In genomic region chr16:85583491-85584181, GRCh38 we compare ENCODE assay signal across 11 cellular contexts. TPM values are rescaled to one million over a fixed set of nuclear protein-coding genes. Genes with fewer than 3 reads are reported as not detected.
DNase-seq lines count a peak whose midpoint lies in the region; ATAC-seq, FAIRE-seq and TF ChIP-seq lines count a peak whose summit lies in the region.
"Had no signal": no experiment of that assay in that cellular context is flagged by ENCODE, and none has a peak within 500 bp of the region (broad histone marks: within the 10 kb centered on the region; RNA-seq: fewer than 3 reads in every experiment).

No MANE protein-coding gene starts in this region.

- H3K27ac ChIP-seq in astrocyte (ENCODE audit: low read depth, low read length), result peak overlapping the region; percentile 69
- H3K27ac ChIP-seq: pancreas had no signal

- H3K36me3 ChIP-seq in astrocyte (ENCODE audit: insufficient read depth, low read length), result no peaks in the 10 kb centered on the region
- H3K36me3 ChIP-seq: pancreas had no signal

- H4K20me1 ChIP-seq in astrocyte (ENCODE audit: insufficient read depth, low read length), result peaks cover 87% of the 10 kb centered on the region

- H3K9ac ChIP-seq in astrocyte (ENCODE audit: low read length), result peak overlapping the region; percentile 67

- H3K4me1 Mint-ChIP-seq in astrocyte (ENCODE audit: low read depth, unreplicated experiment) (peaks cover 25% of the 10 kb centered on the region), mesothelial cell of epicardium (peaks cover 73% of the 10 kb centered on the region)

- H3K27me3 ChIP-seq in astrocyte (ENCODE audit: insufficient read depth, low read length), result no peaks in the 10 kb centered on the region
- H3K27me3 ChIP-seq: pancreas had no signal

- peak overlapping the region; percentile 79 for H3K27ac Mint-ChIP-seq in astrocyte (ENCODE audit: unreplicated experiment)
- H3K27ac Mint-ChIP-seq in mesothelial cell of epicardium, result peak overlapping the region; percentile 78

- H3K9me3 ChIP-seq in astrocyte (ENCODE audit: insufficient read depth, low read depth, low read length), result no peaks in the 10 kb centered on the region
- H3K9me3 ChIP-seq: pancreas had no signal

- peak; percentile 43 for FAIRE-seq in astrocyte (lab: Jason Lieb, UNC)
- FAIRE-seq: endothelial cell of umbilical vein, pancreas had no signal

- H3K27me3 Mint-ChIP-seq in astrocyte (ENCODE audit: low read depth, unreplicated experiment) (peaks cover 4% of the 10 kb centered on the region), mesothelial cell of epicardium (ENCODE audit: low read depth) (no peaks in the 10 kb centered on the region)

- H3K36me3 Mint-ChIP-seq in astrocyte (ENCODE audit: low read depth, unreplicated experiment) (no peaks in the 10 kb centered on the region), mesothelial cell of epicardium (peaks cover 2% of the 10 kb centered on the region)

- H3K4me3 ChIP-seq in astrocyte (ENCODE audit: insufficient read depth, low read depth, low read length), result no peak overlapping the region
- H3K4me3 ChIP-seq: pancreas had no signal

- H3K4me2 ChIP-seq in astrocyte (ENCODE audit: low read length), result peak overlapping the region; percentile 75

- H3K4me3 Mint-ChIP-seq in astrocyte (ENCODE audit: unreplicated experiment) (no peak overlapping the region), mesothelial cell of epicardium (peak overlapping the region; percentile 8)

- H3K79me2 ChIP-seq in astrocyte (ENCODE audit: insufficient read depth, low read length), result peaks cover 22% of the 10 kb centered on the region

- no peak for ATAC-seq in HG02610 (IDR thresholded peaks at IDR 0.05; ENCODE audit: unreplicated experiment)
- ATAC-seq in HG02588 (IDR thresholded peaks at IDR 0.05; ENCODE audit: unreplicated experiment), result no peak
- ATAC-seq: pancreas had no signal

- TF ChIP-seq CTCF in AG09319 (IDR thresholded peaks at IDR 0.05; ENCODE audit: low read depth, low read length) (no peak), astrocyte (IDR thresholded peaks at IDR 0.05; ENCODE audit: insufficient read depth, low read depth, low read length) (no peak), mesothelial cell of epicardium (IDR thresholded peaks at IDR 0.05; ENCODE audit: unreplicated experiment) (no peak)

- H3K9me3 Mint-ChIP-seq in astrocyte (ENCODE audit: unreplicated experiment) (peaks cover 3% of the 10 kb centered on the region), mesothelial cell of epicardium (no peaks in the 10 kb centered on the region)

- peaks cover 25% of the 10 kb centered on the region for H3K4me1 ChIP-seq in astrocyte (ENCODE audit: insufficient read depth, low read length)

- peak overlapping the region; percentile 39 for H2AFZ ChIP-seq in astrocyte (ENCODE audit: low read depth, low read length)

- peak; percentile 83 for DNase-seq in AG09319 (ENCODE audit: extremely low read depth, low read depth)
- DNase-seq in NCI-H1417 (lab: John Stamatoyannopoulos, UW), result peak in 2 of 3 experiments; percentile 84 to 96
- peak; percentile 93 for DNase-seq in astrocyte (ENCODE audit: low read depth)
- DNase-seq in mesothelial cell of epicardium (ENCODE audit: low spot score in 2 of 2, unreplicated experiment in 2 of 2), result no peak
- DNase-seq in inferior parietal cortex (ENCODE audit: extremely low spot score), result no peak
- DNase-seq in NCI-H1105 (lab: John Stamatoyannopoulos, UW), result no peak
- DNase-seq: DMS 273 treated with DMSO at 0.1 percent for 48 hours, pancreas had no signal

RNA-seq across cellular contexts. Expression of gene GSE1, which starts 29.5 kb away (rescaled TPM):
- total RNA-seq in astrocyte (30.1 and 35.0 TPM in 2 replicates), mesothelial cell of epicardium (193 to 218 TPM (median 208 TPM) in 3 replicates)

Comparison
In these comparisons a context has a peak if more than half of its experiments do, and no peak if none do; other contexts are left out.
1. DNase-seq: peak in AG09319 (single experiment), NCI-H1417 (2 of 3) and astrocyte (single experiment); none in mesothelial cell of epicardium (0 of 2), inferior parietal cortex (single experiment) and NCI-H1105 (single experiment).